Comparison of ENCODE assay signal across 8 cellular contexts in genomic region chr9:123338710-123339665, GRCh38. TPM values are rescaled to one million over a fixed set of nuclear protein-coding genes. Genes with fewer than 3 reads are reported as not detected.
DNase-seq lines count a peak whose midpoint lies in the region; ATAC-seq, FAIRE-seq and TF ChIP-seq lines count a peak whose summit lies in the region.

No MANE protein-coding gene starts in this region.

- H3K27me3 ChIP-seq in mucosa of rectum (ENCODE audit: control insufficient read depth in 2 of 2, insufficient read depth in 2 of 2, low read length in 2 of 2) (no peaks in the 10 kb centered on the region), subcutaneous abdominal adipose tissue (ENCODE audit: control insufficient read depth in 5 of 5, insufficient read depth in 4 of 5, low read length in 5 of 5) (peaks cover 0 to 20% (median 9%) of the 10 kb centered on the region in 5 donors)

- H3K4me1 ChIP-seq in mucosa of rectum (ENCODE audit: control insufficient read depth in 2 of 2, insufficient read depth in 2 of 2, low read length in 2 of 2) (peaks cover 0 to 10% of the 10 kb centered on the region in 2 donors), subcutaneous abdominal adipose tissue (ENCODE audit: control insufficient read depth in 5 of 5, insufficient read depth in 5 of 5, low read length in 5 of 5) (peaks cover 0 to 24% (median 13%) of the 10 kb centered on the region in 5 donors)

- FAIRE-seq in GM12892 (lab: Jason Lieb, UNC): peak; percentile 87

- H3K9me3 ChIP-seq in mucosa of rectum (ENCODE audit: control insufficient read depth in 2 of 2, low read length in 2 of 2) (no peaks in the 10 kb centered on the region), subcutaneous abdominal adipose tissue (ENCODE audit: control insufficient read depth in 5 of 5, low read length in 5 of 5) (no peaks in the 10 kb centered on the region)

- H3K4me3 ChIP-seq in mucosa of rectum (ENCODE audit: low read length in 2 of 2): peak overlapping the region; percentile 25 to 58
- H3K4me3 ChIP-seq in subcutaneous abdominal adipose tissue (ENCODE audit: low read depth in 1 of 5, low read length in 5 of 5): peak overlapping the region; percentile 23 to 57 (median 37)

- peak; percentile 63 for ATAC-seq in HG02610 (IDR thresholded peaks at IDR 0.05; ENCODE audit: unreplicated experiment)

- DNase-seq in GM12892 (ENCODE audit: insufficient read length): no peak
- peak; percentile 76 for DNase-seq in activated naive CD4-positive, alpha-beta T cell treated with Interleukin-2 at 50 U/mL for 16 hours
- DNase-seq in NCI-H1694 (lab: John Stamatoyannopoulos, UW): no peak
- DNase-seq in NCI-H1436 (lab: John Stamatoyannopoulos, UW): no peak

- H3K9ac ChIP-seq in mucosa of rectum (ENCODE audit: low read depth in 1 of 2, low read length in 2 of 2) (peak overlapping the region in 1 of 2 donors; percentile 41), subcutaneous abdominal adipose tissue (ENCODE audit: low read length in 5 of 5) (peak overlapping the region in 1 of 5 donors; percentile 51)

- TF ChIP-seq POLR2A in GM12892 (IDR thresholded peaks at IDR 0.05; ENCODE audit: low read depth, low read length): peak; percentile 75

- H3K27ac ChIP-seq in mucosa of rectum (ENCODE audit: low read depth in 2 of 2, low read length in 2 of 2): peak overlapping the region; percentile 54 to 72
- no peak overlapping the region for H3K27ac ChIP-seq in subcutaneous abdominal adipose tissue (ENCODE audit: low read depth, low read length)

- H3K36me3 ChIP-seq in mucosa of rectum (ENCODE audit: control insufficient read depth in 2 of 2, insufficient read depth in 2 of 2, low read length in 2 of 2) (no peaks in the 10 kb centered on the region), subcutaneous abdominal adipose tissue (ENCODE audit: control insufficient read depth in 5 of 5, insufficient read depth in 5 of 5, low read length in 5 of 5) (no peaks in the 10 kb centered on the region)

TF ChIP-seq in PFSK-1, 5 proteins besides CTCF, POLR2A, EP300 and RAD21:
- TF ChIP-seq SIN3A (IDR thresholded peaks at IDR 0.05; ENCODE audit: borderline replicate concordance, insufficient read depth, low read length) (no peak), FOXP2 (optimal IDR thresholded peaks at IDR 0.05; ENCODE audit: borderline replicate concordance, extremely low read depth, extremely low read length, insufficient read depth) (peak; percentile 32), REST (IDR thresholded peaks at IDR 0.05; ENCODE audit: insufficient read depth in 1 of 2, low read depth in 2 of 2, low read length in 2 of 2) (no peak)

RNA-seq across cellular contexts. Expression of gene CRB2, which starts 17.0 kb away (rescaled TPM):
- polyA plus RNA-seq in GM12892 (2012; ENCODE audit: missing spikeins): 0.42 TPM
- 0.49 TPM for polyA plus RNA-seq in PFSK-1 (2012; ENCODE audit: insufficient read length, low read depth)
